ENCODE assay signal across 9 cellular contexts in the genomic region with DNA sequence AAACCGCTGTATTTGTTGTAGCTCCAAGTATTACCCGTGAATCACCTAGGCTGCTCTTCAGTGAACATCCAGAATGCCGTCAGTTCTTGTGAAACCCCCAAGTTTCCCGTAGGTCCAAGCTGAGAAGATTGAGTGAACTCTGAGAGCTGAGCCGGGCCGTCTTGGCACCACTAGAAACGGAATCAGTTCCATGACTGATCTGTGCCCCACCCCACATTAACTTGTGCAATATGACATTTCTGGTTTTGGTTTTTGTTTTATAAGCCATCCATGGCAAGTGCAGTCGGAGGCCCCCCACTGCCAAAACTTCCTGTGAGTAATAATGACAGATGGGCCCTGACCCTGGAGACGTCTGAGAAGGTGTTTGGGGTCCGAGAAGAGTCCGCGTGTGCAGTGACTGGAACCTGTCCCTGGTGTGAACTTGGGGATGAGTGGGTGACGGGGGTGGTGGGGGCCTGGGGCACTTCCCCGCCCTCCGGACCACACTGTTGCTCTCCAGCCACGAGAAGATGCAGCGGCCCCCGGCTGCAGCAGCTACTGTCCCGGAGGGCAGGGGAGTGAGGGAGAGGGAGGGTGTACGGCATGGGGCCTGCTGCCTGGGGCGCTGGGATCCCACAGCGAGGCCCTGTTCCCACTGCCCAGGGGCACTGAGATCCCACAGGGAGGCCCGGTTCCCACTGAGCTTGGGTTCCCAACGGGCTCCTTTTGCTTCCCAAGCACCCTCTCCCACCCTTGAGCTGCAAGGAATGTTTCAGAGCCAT. TPM values are rescaled to one million over a fixed set of nuclear protein-coding genes. Genes with fewer than 3 reads are reported as not detected.
DNase-seq lines count a peak whose midpoint lies in the region; ATAC-seq lines count a peak whose summit lies in the region.
"Had no signal": no experiment of that assay in that cellular context is flagged by ENCODE, and none has a peak within 500 bp of the region (broad histone marks: within the 10 kb centered on the region; RNA-seq: fewer than 3 reads in every experiment).

No MANE protein-coding gene starts in this region.

- ATAC-seq in activated T-cell treated with anti-CD3 and anti-CD28 coated beads, Interleukin-2, amount 50 U/mL, for 72 hours (replicated peaks in 1 of 2): peak; percentile 7 to 53
- ATAC-seq in HG02852 (IDR thresholded peaks at IDR 0.05; ENCODE audit: unreplicated experiment): peak; percentile 91
- peak; percentile 22 for ATAC-seq in stimulated activated naive CD8-positive, alpha-beta T cell treated with anti-CD3 and anti-CD28 coated beads, Interleukin-15, Interleukin-2, amounts not matched to agents 100 U/mL and 50 U/mL, for 24 hours
- no peak for ATAC-seq in HG03039 (IDR thresholded peaks at IDR 0.05; ENCODE audit: unreplicated experiment)

- H3K27ac ChIP-seq in substantia nigra (ENCODE audit: low read depth, low read length, poor library complexity, severe bottlenecking): no peak overlapping the region
- H3K27ac ChIP-seq: pancreas had no signal

- peaks cover 18 to 25% of the 10 kb centered on the region in 2 donors for H3K36me3 Mint-ChIP-seq in activated T-cell treated with anti-CD3 and anti-CD28 coated beads, Interleukin-2, amount 50 U/mL, for 72 hours (ENCODE audit: insufficient read depth in 2 of 2)
- H3K36me3 Mint-ChIP-seq in activated naive CD8-positive, alpha-beta T cell treated with anti-CD3 and anti-CD28 coated beads for 36 hours: peaks cover 37% of the 10 kb centered on the region

- H3K4me3 Mint-ChIP-seq in activated T-cell treated with anti-CD3 and anti-CD28 coated beads, Interleukin-2, amount 50 U/mL, for 72 hours: no peak overlapping the region
- H3K4me3 Mint-ChIP-seq in activated naive CD8-positive, alpha-beta T cell treated with anti-CD3 and anti-CD28 coated beads for 36 hours: peak overlapping the region; percentile 1

- no peaks in the 10 kb centered on the region for H3K27me3 Mint-ChIP-seq in activated T-cell treated with anti-CD3 and anti-CD28 coated beads, Interleukin-2, amount 50 U/mL, for 72 hours (ENCODE audit: low read depth)
- H3K27me3 Mint-ChIP-seq in activated naive CD8-positive, alpha-beta T cell treated with anti-CD3 and anti-CD28 coated beads for 36 hours: no peaks in the 10 kb centered on the region

- DNase-seq in activated T-cell treated with anti-CD3 and anti-CD28 coated beads, Interleukin-2, amount 50 U/mL, for 72 hours: no peak
- no peak for DNase-seq in activated T-cell treated with anti-CD3 and anti-CD28 coated beads for 4 hours
- DNase-seq in activated naive CD8-positive, alpha-beta T cell treated with anti-CD3 and anti-CD28 coated beads for 36 hours: peak; percentile 21
- DNase-seq in stimulated activated naive CD8-positive, alpha-beta T cell treated with anti-CD3 and anti-CD28 coated beads, Interleukin-15, Interleukin-2, amounts not matched to agents 100 U/mL and 50 U/mL, for 24 hours: no peak
- no peak for DNase-seq in Ammon's horn (ENCODE audit: low spot score)
- DNase-seq in substantia nigra (lab: John Stamatoyannopoulos, UW): no peak

- H3K9me3 Mint-ChIP-seq in activated T-cell treated with anti-CD3 and anti-CD28 coated beads, Interleukin-2, amount 50 U/mL, for 72 hours: no peaks in the 10 kb centered on the region
- H3K9me3 Mint-ChIP-seq in activated naive CD8-positive, alpha-beta T cell treated with anti-CD3 and anti-CD28 coated beads for 36 hours: no peaks in the 10 kb centered on the region

- H3K27ac Mint-ChIP-seq in activated T-cell treated with anti-CD3 and anti-CD28 coated beads, Interleukin-2, amount 50 U/mL, for 72 hours: peak overlapping the region; percentile 51
- H3K27ac Mint-ChIP-seq in activated naive CD8-positive, alpha-beta T cell treated with anti-CD3 and anti-CD28 coated beads for 36 hours: peak overlapping the region; percentile 38

- H3K4me1 Mint-ChIP-seq in activated T-cell treated with anti-CD3 and anti-CD28 coated beads, Interleukin-2, amount 50 U/mL, for 72 hours (ENCODE audit: low read depth): peaks cover 29% of the 10 kb centered on the region
- H3K4me1 Mint-ChIP-seq in activated naive CD8-positive, alpha-beta T cell treated with anti-CD3 and anti-CD28 coated beads for 36 hours: peaks cover 24% of the 10 kb centered on the region

RNA-seq across cellular contexts. Expression of a gene that starts 26.5 kb away (rescaled TPM):
- 10 to 100 TPM; 70.4 to 86.0 TPM for total RNA-seq in activated T-cell treated with anti-CD3 and anti-CD28 coated beads, Interleukin-2, amount 50 U/mL, for 72 hours
- 10 to 100 TPM; 94.2 to 98.5 TPM for total RNA-seq in activated naive CD8-positive, alpha-beta T cell treated with anti-CD3 and anti-CD28 coated beads for 36 hours
